20 cellular contexts compared by ENCODE assay signal in the genomic region with DNA sequence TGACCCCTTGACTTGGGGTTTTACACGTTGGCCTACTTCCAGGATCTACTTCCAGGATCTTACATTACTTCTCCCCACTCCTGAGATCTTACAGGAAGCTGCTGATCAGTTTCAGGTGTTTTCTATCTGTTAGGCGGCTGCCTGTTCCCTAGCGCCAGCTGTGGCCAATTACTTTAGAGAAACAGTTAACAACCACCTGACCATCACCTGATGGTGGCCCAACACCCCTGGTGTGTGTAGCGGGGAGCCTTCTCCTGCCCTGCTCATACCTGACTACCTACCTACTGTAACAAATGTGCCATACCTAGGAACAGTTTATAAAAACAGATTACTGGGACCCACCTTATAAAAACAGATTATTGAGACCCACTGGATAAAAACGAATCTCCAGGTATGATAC. TPM values are rescaled to one million over a fixed set of nuclear protein-coding genes. Genes with fewer than 3 reads are reported as not detected.
DNase-seq lines count a peak whose midpoint lies in the region; ATAC-seq and TF ChIP-seq lines count a peak whose summit lies in the region.
"Had no signal": no experiment of that assay in that cellular context is flagged by ENCODE, and none has a peak within 500 bp of the region (broad histone marks: within the 10 kb centered on the region; RNA-seq: fewer than 3 reads in every experiment).

No MANE protein-coding gene starts in this region.

- H3K9me3 Mint-ChIP-seq in GM23338 (no peaks in the 10 kb centered on the region), WTC11 (no peaks in the 10 kb centered on the region), neural crest cell (no peaks in the 10 kb centered on the region)
- H3K9me3 Mint-ChIP-seq: IgD-negative memory B cell had no signal

- H3K27me3 Mint-ChIP-seq in GM23338 (ENCODE audit: insufficient read depth, low read depth, poor library complexity) (peaks cover 8% of the 10 kb centered on the region), WTC11 (ENCODE audit: low read depth) (peaks cover 3% of the 10 kb centered on the region; the same call in 1 of the 2 replicates), neural crest cell (ENCODE audit: low read depth) (peaks cover 10% of the 10 kb centered on the region)
- H3K27me3 Mint-ChIP-seq: IgD-negative memory B cell had no signal

- H3F3A ChIP-seq in GM23338 (replicated peaks; ENCODE audit: low read depth), result no peaks in the 10 kb centered on the region

- H3K27me3 ChIP-seq in GM23338 (ENCODE audit: insufficient read depth), result no peaks in the 10 kb centered on the region

- no peak overlapping the region; the same call in 1 of the 2 replicates for H3K4me2 ChIP-seq in GM23338

- H2AFZ ChIP-seq in GM23338, result no peak overlapping the region

- H3K79me2 ChIP-seq in GM23338 (replicated peaks; ENCODE audit: insufficient read depth), result peaks cover 24% of the 10 kb centered on the region

- no peaks in the 10 kb centered on the region for H4K20me1 ChIP-seq in GM23338 (replicated peaks; ENCODE audit: insufficient read depth)

- CTCF ChIA-PET in WTC11 (lab: Charles Lee), result interaction anchor here (0.6 to 1.6 kb wide), 3 partner anchors 91 to 269 kb away, joined by 3 to 8 read pairs (median 3); no protein-coding TSS in a partner anchor

- H3K36me3 Mint-ChIP-seq in GM23338 (ENCODE audit: low read depth) (no peaks in the 10 kb centered on the region), WTC11 (no peaks in the 10 kb centered on the region), neural crest cell (ENCODE audit: low read depth) (no peaks in the 10 kb centered on the region)
- H3K36me3 Mint-ChIP-seq: IgD-negative memory B cell had no signal

- TF ChIP-seq CTCF in GM23338 (conservative IDR thresholded peaks at IDR 0.05; ENCODE audit: low read depth in 2 of 2) (0 out of 4 replicates have a peak, but pooled peaks of 1 of the 2 experiments have one; percentile 6), WTC11 (IDR thresholded peaks at IDR 0.05) (no peak), neural crest cell (conservative IDR thresholded peaks at IDR 0.05) (no peak)

- H3K4me3 ChIP-seq in GM23338, result no peak overlapping the region

- ATAC-seq in GM23338 (peak; percentile 25), WTC11 (peak; percentile 34)
- ATAC-seq: Right ventricle myocardium inferior had no signal

- no peaks in the 10 kb centered on the region for H3K9me2 ChIP-seq in GM23338 (ENCODE audit: insufficient read depth)

- H3K4me3 Mint-ChIP-seq in GM23338 (no peak overlapping the region), WTC11 (0 out of 2 replicates have a peak overlapping the region, but pooled peaks have one; percentile 11), neural crest cell (peak overlapping the region; percentile 69)

- peaks cover 9% of the 10 kb centered on the region for H3K4me1 ChIP-seq in GM23338 (ENCODE audit: insufficient read depth)

- H3K27ac ChIP-seq in GM23338 (ENCODE audit: low read depth), result peak overlapping the region; percentile 64

- peak overlapping the region; percentile 61; the same call in 1 of the 2 replicates for H3K27ac Mint-ChIP-seq in GM23338
- H3K27ac Mint-ChIP-seq in WTC11, result peak overlapping the region; percentile 85
- H3K27ac Mint-ChIP-seq in neural crest cell (ENCODE audit: unreplicated experiment), result no peak overlapping the region
- H3K27ac Mint-ChIP-seq: IgD-negative memory B cell had no signal

- H3K4me1 Mint-ChIP-seq in GM23338 (peaks cover 9% of the 10 kb centered on the region; the same call in 2 of the 3 replicates), WTC11 (peaks cover 14% of the 10 kb centered on the region), neural crest cell (peaks cover 11% of the 10 kb centered on the region)

- H3K36me3 ChIP-seq in GM23338 (ENCODE audit: insufficient read depth), result no peaks in the 10 kb centered on the region

- DNase-seq in NCI-H2171 treated with DMSO at 0.1 percent for 48 hours (lab: John Stamatoyannopoulos, UW) (peak; percentile 12), NCI-H2171 (lab: John Stamatoyannopoulos, UW) (no peak), GM23338 (ENCODE audit: low spot score) (peak; percentile 56), WTC11 (ENCODE audit: low spot score) (no peak), neural crest cell (ENCODE audit: low read depth, low spot score) (no peak), nucleus accumbens (lab: John Stamatoyannopoulos, UW) (no peak), DMS 273 (lab: John Stamatoyannopoulos, UW; ENCODE audit: unreplicated experiment) (no peak)
- DNase-seq in stimulated activated CD4-positive, alpha-beta T cell treated with anti-CD3 and anti-CD28 coated beads, Interleukin-12 subunit alpha, Interleukin-12 subunit beta, amount 100 ng/mL, for 4 hours, result no peak
- DNase-seq: 8988T, C1 segment of cervical spinal cord, EL, GF-D8, Karpas-422, NCI-H1694, NCI-H2081 treated with DMSO at 0.1 percent for 48 hours, NCI-H226, NCI-H510A treated with DMSO at 0.1 percent for 48 hours, NCI-H774 had no signal

- POLR2A ChIA-PET in WTC11 (lab: Charles Lee), result no interaction called here

TF ChIP-seq in GM23338, 12 proteins besides CTCF, POLR2A, EP300 and RAD21:
- TF ChIP-seq POLR2AphosphoS5 (IDR thresholded peaks at IDR 0.05; ENCODE audit: low read depth), result no peak
- TF ChIP-seq, protein P1, sequence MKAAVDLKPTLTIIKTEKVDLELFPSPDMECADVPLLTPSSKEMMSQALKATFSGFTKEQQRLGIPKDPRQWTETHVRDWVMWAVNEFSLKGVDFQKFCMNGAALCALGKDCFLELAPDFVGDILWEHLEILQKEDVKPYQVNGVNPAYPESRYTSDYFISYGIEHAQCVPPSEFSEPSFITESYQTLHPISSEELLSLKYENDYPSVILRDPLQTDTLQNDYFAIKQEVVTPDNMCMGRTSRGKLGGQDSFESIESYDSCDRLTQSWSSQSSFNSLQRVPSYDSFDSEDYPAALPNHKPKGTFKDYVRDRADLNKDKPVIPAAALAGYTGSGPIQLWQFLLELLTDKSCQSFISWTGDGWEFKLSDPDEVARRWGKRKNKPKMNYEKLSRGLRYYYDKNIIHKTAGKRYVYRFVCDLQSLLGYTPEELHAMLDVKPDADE (IDR thresholded peaks at IDR 0.05), result no peak
- TF ChIP-seq STAT1 (IDR thresholded peaks at IDR 0.05; ENCODE audit: unreplicated experiment), result no peak
- no peak for TF ChIP-seq ZNF331 (CRISPR knock-in tag; IDR thresholded peaks at IDR 0.05; ENCODE audit: low read depth)
TF ChIP-seq in GM23338: peak in this region for 0.

TF ChIP-seq in WTC11, 78 proteins besides CTCF, POLR2A, EP300 and RAD21 (continues in another document):
- TF ChIP-seq, protein P2, sequence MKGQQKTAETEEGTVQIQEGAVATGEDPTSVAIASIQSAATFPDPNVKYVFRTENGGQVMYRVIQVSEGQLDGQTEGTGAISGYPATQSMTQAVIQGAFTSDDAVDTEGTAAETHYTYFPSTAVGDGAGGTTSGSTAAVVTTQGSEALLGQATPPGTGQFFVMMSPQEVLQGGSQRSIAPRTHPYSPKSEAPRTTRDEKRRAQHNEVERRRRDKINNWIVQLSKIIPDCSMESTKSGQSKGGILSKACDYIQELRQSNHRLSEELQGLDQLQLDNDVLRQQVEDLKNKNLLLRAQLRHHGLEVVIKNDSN (CRISPR knock-in tag; IDR thresholded peaks at IDR 0.05), result 0 out of 2 replicates have a peak, but pooled peaks have one; percentile 13
- no peak for TF ChIP-seq KAT7 (CRISPR knock-in tag; IDR thresholded peaks at IDR 0.05; ENCODE audit: borderline replicate concordance)
- no peak for TF ChIP-seq OVOL2 (CRISPR knock-in tag; IDR thresholded peaks at IDR 0.05; ENCODE audit: borderline replicate concordance)
- no peak for TF ChIP-seq ZNF317 (CRISPR knock-in tag; IDR thresholded peaks at IDR 0.05; ENCODE audit: borderline replicate concordance, low read depth)
- no peak for TF ChIP-seq CBFB (CRISPR knock-in tag; IDR thresholded peaks at IDR 0.05; ENCODE audit: low read depth)
- TF ChIP-seq ZBTB21 (CRISPR knock-in tag; IDR thresholded peaks at IDR 0.05; ENCODE audit: borderline replicate concordance), result no peak
- TF ChIP-seq, protein P3, sequence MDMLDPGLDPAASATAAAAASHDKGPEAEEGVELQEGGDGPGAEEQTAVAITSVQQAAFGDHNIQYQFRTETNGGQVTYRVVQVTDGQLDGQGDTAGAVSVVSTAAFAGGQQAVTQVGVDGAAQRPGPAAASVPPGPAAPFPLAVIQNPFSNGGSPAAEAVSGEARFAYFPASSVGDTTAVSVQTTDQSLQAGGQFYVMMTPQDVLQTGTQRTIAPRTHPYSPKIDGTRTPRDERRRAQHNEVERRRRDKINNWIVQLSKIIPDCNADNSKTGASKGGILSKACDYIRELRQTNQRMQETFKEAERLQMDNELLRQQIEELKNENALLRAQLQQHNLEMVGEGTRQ (CRISPR knock-in tag; IDR thresholded peaks at IDR 0.05), result peak; percentile 55
- TF ChIP-seq, protein P4, sequence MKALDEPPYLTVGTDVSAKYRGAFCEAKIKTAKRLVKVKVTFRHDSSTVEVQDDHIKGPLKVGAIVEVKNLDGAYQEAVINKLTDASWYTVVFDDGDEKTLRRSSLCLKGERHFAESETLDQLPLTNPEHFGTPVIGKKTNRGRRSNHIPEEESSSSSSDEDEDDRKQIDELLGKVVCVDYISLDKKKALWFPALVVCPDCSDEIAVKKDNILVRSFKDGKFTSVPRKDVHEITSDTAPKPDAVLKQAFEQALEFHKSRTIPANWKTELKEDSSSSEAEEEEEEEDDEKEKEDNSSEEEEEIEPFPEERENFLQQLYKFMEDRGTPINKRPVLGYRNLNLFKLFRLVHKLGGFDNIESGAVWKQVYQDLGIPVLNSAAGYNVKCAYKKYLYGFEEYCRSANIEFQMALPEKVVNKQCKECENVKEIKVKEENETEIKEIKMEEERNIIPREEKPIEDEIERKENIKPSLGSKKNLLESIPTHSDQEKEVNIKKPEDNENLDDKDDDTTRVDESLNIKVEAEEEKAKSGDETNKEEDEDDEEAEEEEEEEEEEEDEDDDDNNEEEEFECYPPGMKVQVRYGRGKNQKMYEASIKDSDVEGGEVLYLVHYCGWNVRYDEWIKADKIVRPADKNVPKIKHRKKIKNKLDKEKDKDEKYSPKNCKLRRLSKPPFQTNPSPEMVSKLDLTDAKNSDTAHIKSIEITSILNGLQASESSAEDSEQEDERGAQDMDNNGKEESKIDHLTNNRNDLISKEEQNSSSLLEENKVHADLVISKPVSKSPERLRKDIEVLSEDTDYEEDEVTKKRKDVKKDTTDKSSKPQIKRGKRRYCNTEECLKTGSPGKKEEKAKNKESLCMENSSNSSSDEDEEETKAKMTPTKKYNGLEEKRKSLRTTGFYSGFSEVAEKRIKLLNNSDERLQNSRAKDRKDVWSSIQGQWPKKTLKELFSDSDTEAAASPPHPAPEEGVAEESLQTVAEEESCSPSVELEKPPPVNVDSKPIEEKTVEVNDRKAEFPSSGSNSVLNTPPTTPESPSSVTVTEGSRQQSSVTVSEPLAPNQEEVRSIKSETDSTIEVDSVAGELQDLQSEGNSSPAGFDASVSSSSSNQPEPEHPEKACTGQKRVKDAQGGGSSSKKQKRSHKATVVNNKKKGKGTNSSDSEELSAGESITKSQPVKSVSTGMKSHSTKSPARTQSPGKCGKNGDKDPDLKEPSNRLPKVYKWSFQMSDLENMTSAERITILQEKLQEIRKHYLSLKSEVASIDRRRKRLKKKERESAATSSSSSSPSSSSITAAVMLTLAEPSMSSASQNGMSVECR (CRISPR knock-in tag; IDR thresholded peaks at IDR 0.05; ENCODE audit: borderline replicate concordance), result no peak

RNA-seq across cellular contexts. Expression of a gene that starts 2.8 kb away (rescaled TPM):
- 35.5 and 37.2 TPM in 2 replicates for total RNA-seq in GM23338 (2014; rRNA removed; shearing (Covaris generic))
- polyA plus RNA-seq in GM23338 (2016; fragmentation: Nextera tagmentation; extraction: Ambion mirVana), result 58.3 and 62.0 TPM in 2 replicates
- total RNA-seq in WTC11 (2021) (45.1 to 52.9 TPM (median 46.7 TPM) in 3 replicates), neural crest cell (63.9 and 66.8 TPM in 2 replicates)

Comparison
In these comparisons a context has a peak if more than half of its experiments do, and no peak if none do; other contexts are left out.
1. DNase-seq: peak in NCI-H2171 treated with DMSO at 0.1 percent for 48 hours (single experiment) and GM23338 (single experiment); none in NCI-H2171 (single experiment), WTC11 (single experiment), neural crest cell (single experiment), nucleus accumbens (0 of 56), DMS 273 (single experiment) and stimulated activated CD4-positive, alpha-beta T cell treated with anti-CD3 and anti-CD28 coated beads, Interleukin-12 subunit alpha, Interleukin-12 subunit beta, amount 100 ng/mL, for 4 hours (single experiment).